24 cellular contexts compared by ENCODE assay signal in genomic region chr1:47572731-47573505, GRCh38.
DNase-seq lines count a peak whose midpoint lies in the region; ATAC-seq and FAIRE-seq lines count a peak whose summit lies in the region.
"Had no signal": no experiment of that assay in that cellular context is flagged by ENCODE, and none has a peak within 500 bp of the region (broad histone marks: within the 10 kb centered on the region; RNA-seq: fewer than 3 reads in every experiment).

No MANE protein-coding gene starts in this region.

- no peaks in the 10 kb centered on the region; the same call in 1 of the 2 replicates for H3K27me3 ChIP-seq in H7 (ENCODE audit: control insufficient read depth, insufficient read depth, low read length)
- H3K27me3 ChIP-seq in layer of hippocampus (ENCODE audit: control insufficient read depth, insufficient read depth, low read length): no peaks in the 10 kb centered on the region
- H3K27me3 ChIP-seq: adrenal gland, BLaER1, vagina had no signal

- peak; percentile 80 for DNase-seq in H7
- DNase-seq in caudate nucleus (lab: John Stamatoyannopoulos, UW): peak in 49 of 61 donors; percentile 8 to 87 (median 46)
- peak; percentile 54 for DNase-seq in retina
- DNase-seq in SKM-1 (lab: John Stamatoyannopoulos, UW; ENCODE audit: unreplicated experiment): no peak
- no peak for DNase-seq in NCI-H1436 (lab: John Stamatoyannopoulos, UW)
- DNase-seq in RCC 7860 (ENCODE audit: low spot score): no peak
- DNase-seq: activated CD4-positive, alpha-beta T cell treated with anti-CD3 and anti-CD28 coated beads, Interleukin-2, amount 10 ng/mL, durations not matched to agents 7 days and 5 days; activated gamma-delta T cell treated with Interleukin-2 at 50 U/mL for 16 hours; adrenal gland; effector memory CD4-positive, alpha-beta T cell; EL; Karpas-422; left lung; NCI-H1048; NCI-H526 treated with DMSO at 0.1 percent for 48 hours; right cardiac atrium; SHP77 had no signal

- no peak for ATAC-seq in HG03095 (IDR thresholded peaks at IDR 0.05; ENCODE audit: unreplicated experiment)
- ATAC-seq: HCT116, left lung, right cardiac atrium had no signal

- peak overlapping the region; percentile 59 for H3K27ac ChIP-seq in caudate nucleus (ENCODE audit: low read depth, low read length)
- peak overlapping the region; percentile 42 for H3K27ac ChIP-seq in layer of hippocampus (ENCODE audit: low read depth, low read length)
- H3K27ac ChIP-seq: adrenal gland, BLaER1, esophagus muscularis mucosa, left lung, vagina had no signal

- FAIRE-seq in RCC 7860 (lab: Jason Lieb, UNC): no peak
- FAIRE-seq: TTC549 had no signal

- H3K4me3 ChIP-seq in H7 (ENCODE audit: insufficient read depth, low read depth, low read length): no peak overlapping the region
- H3K4me3 ChIP-seq: adrenal gland, BLaER1, esophagus muscularis mucosa, left lung, vagina had no signal

- H3K36me3 ChIP-seq in H7 (replicated peaks; ENCODE audit: control insufficient read depth, insufficient read depth, low read length): no peaks in the 10 kb centered on the region
- H3K36me3 ChIP-seq: adrenal gland, BLaER1, esophagus muscularis mucosa, left lung, vagina had no signal

Comparison
In these comparisons a context has a peak if more than half of its experiments do, and no peak if none do; other contexts are left out.
1. DNase-seq: peak in H7 (single experiment), caudate nucleus (49 of 61) and retina (single experiment); none in SKM-1 (single experiment), NCI-H1436 (single experiment) and RCC 7860 (single experiment).